2 cellular contexts compared by ENCODE assay signal in genomic region chr2:95329891-95330822, GRCh38.
TF ChIP-seq lines count a peak whose summit lies in the region.

No MANE protein-coding gene starts in this region.

TF ChIP-seq in IMR-90, 13 proteins besides CTCF, POLR2A, EP300 and RAD21:
- TF ChIP-seq FOS (IDR thresholded peaks at IDR 0.05; ENCODE audit: low read depth, low read length): no peak
- TF ChIP-seq ELK1 (IDR thresholded peaks at IDR 0.05; ENCODE audit: borderline replicate concordance, low read depth, low read length): no peak
- TF ChIP-seq BHLHE40 (IDR thresholded peaks at IDR 0.05; ENCODE audit: low read depth, low read length): no peak
- TF ChIP-seq USF2 (IDR thresholded peaks at IDR 0.05; ENCODE audit: low read depth, low read length): no peak
- TF ChIP-seq NFE2L2 (IDR thresholded peaks at IDR 0.05; ENCODE audit: low read depth, low read length): no peak
- no peak for TF ChIP-seq CEBPB (IDR thresholded peaks at IDR 0.05; ENCODE audit: low read depth, low read length)
- TF ChIP-seq MAZ (IDR thresholded peaks at IDR 0.05; ENCODE audit: borderline replicate concordance, low read depth, low read length): no peak
- TF ChIP-seq CHD1 (IDR thresholded peaks at IDR 0.05; ENCODE audit: low read depth, low read length): no peak
- TF ChIP-seq MAFK (IDR thresholded peaks at IDR 0.05; ENCODE audit: low read depth, low read length): no peak
- TF ChIP-seq RCOR1 (IDR thresholded peaks at IDR 0.05; ENCODE audit: insufficient replicate concordance, low read length): no peak
- no peak for TF ChIP-seq MXI1 (IDR thresholded peaks at IDR 0.05; ENCODE audit: borderline replicate concordance, low read depth, low read length)
- TF ChIP-seq RFX5 (IDR thresholded peaks at IDR 0.05; ENCODE audit: low read depth, low read length): no peak
TF ChIP-seq in IMR-90: peak in this region for 0.

TF ChIP-seq in GM12891, 5 proteins besides CTCF, POLR2A, EP300 and RAD21:
- no peak for TF ChIP-seq POLR2AphosphoS5 (IDR thresholded peaks at IDR 0.05; ENCODE audit: low read depth, low read length)
- TF ChIP-seq POU2F2 (IDR thresholded peaks at IDR 0.05; ENCODE audit: low read depth, low read length): no peak
- no peak for TF ChIP-seq PAX5 (IDR thresholded peaks at IDR 0.05; ENCODE audit: insufficient read depth, low read length, severe bottlenecking)
- no peak for TF ChIP-seq SPI1 (IDR thresholded peaks at IDR 0.05; ENCODE audit: low read depth, low read length)
- no peak for TF ChIP-seq TAF1 (IDR thresholded peaks at IDR 0.05; ENCODE audit: low read depth, low read length)
